In the genomic region with DNA sequence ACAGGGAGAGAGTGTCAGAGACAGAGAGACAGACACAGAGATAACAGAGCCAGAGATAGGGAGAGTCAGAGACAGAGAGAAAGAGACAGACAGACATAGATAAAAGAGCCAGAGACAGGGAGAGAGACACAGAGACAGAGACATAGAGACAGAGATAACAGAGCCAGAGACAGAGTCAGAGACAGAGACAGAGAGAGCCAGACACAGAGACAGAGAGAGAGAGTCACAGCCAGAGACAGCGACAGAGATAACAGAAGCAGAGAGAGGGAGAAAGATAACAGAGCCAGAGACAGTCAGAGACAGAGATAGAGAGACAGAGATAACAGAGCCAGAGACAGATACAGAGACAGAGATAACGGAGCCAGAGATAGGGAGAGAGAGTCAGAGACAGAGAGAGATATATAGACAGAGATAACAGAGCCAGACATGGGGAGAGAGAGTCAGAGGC, we compare ENCODE assay signal across 8 cellular contexts. TPM values are rescaled to one million over a fixed set of nuclear protein-coding genes. Genes with fewer than 3 reads are reported as not detected.
A peak's percentile ranks its signal among the peaks of the same experiment; 100 is the strongest.
DNase-seq lines count a peak whose midpoint lies in the region; ATAC-seq and TF ChIP-seq lines count a peak whose summit lies in the region.

No MANE protein-coding gene starts in this region.

- H3K27me3 Mint-ChIP-seq in activated CD4-positive, alpha-beta T cell treated with anti-CD3 and anti-CD28 coated beads, Interleukin-2, amount 10 ng/mL, durations not matched to agents 7 days and 5 days: peaks cover 38% of the 10 kb centered on the region
- H3K27me3 Mint-ChIP-seq in stimulated activated memory B cell treated with anti-CD40 and anti-IgM and Interleukin-4, amounts not matched to agents 10 μg/mL and 1 μg/mL and 100 μg/mL, for 72 hours: no peaks in the 10 kb centered on the region

- peak overlapping the region; percentile 74 for H3K4me3 Mint-ChIP-seq in activated CD4-positive, alpha-beta T cell treated with anti-CD3 and anti-CD28 coated beads, Interleukin-2, amount 10 ng/mL, durations not matched to agents 7 days and 5 days
- peak overlapping the region; percentile 88 for H3K4me3 Mint-ChIP-seq in stimulated activated memory B cell treated with anti-CD40 and anti-IgM and Interleukin-4, amounts not matched to agents 10 μg/mL and 1 μg/mL and 100 μg/mL, for 72 hours

- CTCF ChIA-PET in activated CD4-positive, alpha-beta T cell treated with anti-CD3 and anti-CD28 coated beads, Interleukin-2, amount 10 ng/mL, durations not matched to agents 7 days and 5 days (lab: Charles Lee): interaction anchor here (1.4 kb wide), 1 partner anchor 13 kb away, joined by 7 read pairs; no protein-coding TSS in a partner anchor

- TF ChIP-seq CTCF in WI38 (IDR thresholded peaks at IDR 0.05; ENCODE audit: low read depth, low read length): no peak
- TF ChIP-seq CTCF in fibroblast of the aortic adventitia (IDR thresholded peaks at IDR 0.05; ENCODE audit: insufficient read depth, low read length): no peak

- POLR2A ChIA-PET in activated CD4-positive, alpha-beta T cell treated with anti-CD3 and anti-CD28 coated beads, Interleukin-2, amount 10 ng/mL, durations not matched to agents 7 days and 5 days (lab: Charles Lee): no interaction called here

- no peak for DNase-seq in activated CD4-positive, alpha-beta T cell treated with anti-CD3 and anti-CD28 coated beads, Interleukin-2, amount 10 ng/mL, durations not matched to agents 7 days and 5 days
- DNase-seq in activated CD4-positive, alpha-beta T cell treated with anti-CD3 and anti-CD28 coated beads, Interleukin-2, amount 50 U/mL, for 48 hours: no peak
- no peak for DNase-seq in fibroblast of the aortic adventitia (ENCODE audit: low read depth)
- DNase-seq in NK-92 treated with Interleukin-12 subunit alpha and Interleukin-12 subunit beta, amount 100 ng/mL, for 24 hours (lab: John Stamatoyannopoulos, UW): no peak

- peaks cover 36% of the 10 kb centered on the region for H3K4me1 Mint-ChIP-seq in activated CD4-positive, alpha-beta T cell treated with anti-CD3 and anti-CD28 coated beads, Interleukin-2, amount 10 ng/mL, durations not matched to agents 7 days and 5 days
- peaks cover 62% of the 10 kb centered on the region for H3K4me1 Mint-ChIP-seq in stimulated activated memory B cell treated with anti-CD40 and anti-IgM and Interleukin-4, amounts not matched to agents 10 μg/mL and 1 μg/mL and 100 μg/mL, for 72 hours

- no peaks in the 10 kb centered on the region for H3K36me3 Mint-ChIP-seq in activated CD4-positive, alpha-beta T cell treated with anti-CD3 and anti-CD28 coated beads, Interleukin-2, amount 10 ng/mL, durations not matched to agents 7 days and 5 days (ENCODE audit: low read depth)
- peaks cover 20% of the 10 kb centered on the region for H3K36me3 Mint-ChIP-seq in stimulated activated memory B cell treated with anti-CD40 and anti-IgM and Interleukin-4, amounts not matched to agents 10 μg/mL and 1 μg/mL and 100 μg/mL, for 72 hours

- no peaks in the 10 kb centered on the region for H3K9me3 Mint-ChIP-seq in activated CD4-positive, alpha-beta T cell treated with anti-CD3 and anti-CD28 coated beads, Interleukin-2, amount 10 ng/mL, durations not matched to agents 7 days and 5 days
- H3K9me3 Mint-ChIP-seq in stimulated activated memory B cell treated with anti-CD40 and anti-IgM and Interleukin-4, amounts not matched to agents 10 μg/mL and 1 μg/mL and 100 μg/mL, for 72 hours: no peaks in the 10 kb centered on the region

- peak overlapping the region; percentile 56 for H3K4me3 ChIP-seq in WI38 (ENCODE audit: low read depth, low read length)
- peak overlapping the region; percentile 96 for H3K4me3 ChIP-seq in fibroblast of the aortic adventitia (ENCODE audit: low read depth, low read length)

- H3K27ac Mint-ChIP-seq in activated CD4-positive, alpha-beta T cell treated with anti-CD3 and anti-CD28 coated beads, Interleukin-2, amount 10 ng/mL, durations not matched to agents 7 days and 5 days: no peak overlapping the region
- H3K27ac Mint-ChIP-seq in stimulated activated memory B cell treated with anti-CD40 and anti-IgM and Interleukin-4, amounts not matched to agents 10 μg/mL and 1 μg/mL and 100 μg/mL, for 72 hours: peak overlapping the region; percentile 88

- no peak for ATAC-seq in stimulated activated memory B cell treated with anti-CD40 and anti-IgM and Interleukin-4, amounts not matched to agents 10 μg/mL and 1 μg/mL and 100 μg/mL, for 72 hours
- ATAC-seq in HG03354 (IDR thresholded peaks at IDR 0.05; ENCODE audit: poor library complexity, severe bottlenecking, unreplicated experiment) (no peak), GM18909 (IDR thresholded peaks at IDR 0.05; ENCODE audit: poor library complexity, unreplicated experiment) (no peak)

RNA-seq across cellular contexts. Expression of gene TNFSF9, which starts 0.9 kb away (rescaled TPM):
- total RNA-seq in activated CD4-positive, alpha-beta T cell treated with anti-CD3 and anti-CD28 coated beads, Interleukin-2, amount 10 ng/mL, durations not matched to agents 7 days and 5 days: 1 to 10 TPM; 1.1 to 1.5 TPM
- total RNA-seq in fibroblast of the aortic adventitia (ENCODE audit: low replicate concordance): 1.7 and 2.6 TPM in 2 replicates

RNA-seq across cellular contexts. Expression of gene TUBB4A, which starts 27.9 kb away (rescaled TPM):
- total RNA-seq in activated CD4-positive, alpha-beta T cell treated with anti-CD3 and anti-CD28 coated beads, Interleukin-2, amount 10 ng/mL, durations not matched to agents 7 days and 5 days: 1 to 10 TPM; 1.2 to 2.5 TPM
- total RNA-seq in fibroblast of the aortic adventitia (ENCODE audit: low replicate concordance): 0.41 TPM in 1 of 2 replicates, not detected in the other

RNA-seq across cellular contexts. Expression of gene DENND1C, which starts 48.4 kb away (rescaled TPM):
- total RNA-seq in activated CD4-positive, alpha-beta T cell treated with anti-CD3 and anti-CD28 coated beads, Interleukin-2, amount 10 ng/mL, durations not matched to agents 7 days and 5 days: 100 to 1,000 TPM in 1 of 2 experiments, 10 to 100 TPM in 1; 100.0 to 104 TPM
- not detected in 2 replicates for total RNA-seq in fibroblast of the aortic adventitia (ENCODE audit: low replicate concordance)

Comparison
In these comparisons a context has a peak if more than half of its experiments do, and no peak if none do; other contexts are left out.
1. RNA of gene DENND1C, which starts 48.4 kb away (total RNA-seq): 100.0 to 104 TPM in activated CD4-positive, alpha-beta T cell treated with anti-CD3 and anti-CD28 coated beads, Interleukin-2, amount 10 ng/mL, durations not matched to agents 7 days and 5 days; not detected in fibroblast of the aortic adventitia; every median in the first group is over 100 times any median in the second.